ENCODE assay signal across 8 cellular contexts in genomic region chr1:231422798-231423309, GRCh38. TPM values are rescaled to one million over a fixed set of nuclear protein-coding genes. Genes with fewer than 3 reads are reported as not detected.
DNase-seq lines count a peak whose midpoint lies in the region; TF ChIP-seq lines count a peak whose summit lies in the region.

No MANE protein-coding gene starts in this region.

- H3K79me2 ChIP-seq in SK-N-SH (ENCODE audit: insufficient read depth) = peaks cover 38% of the 10 kb centered on the region

- TF ChIP-seq EP300 in SK-N-SH (IDR thresholded peaks at IDR 0.05; ENCODE audit: borderline replicate concordance in 1 of 2, low read depth in 1 of 2, low read length in 1 of 2) = no peak
- TF ChIP-seq EP300 in sigmoid colon (IDR thresholded peaks at IDR 0.05) = no peak

- peak overlapping the region; percentile 77 for H3K4me2 ChIP-seq in SK-N-SH

- H3K9ac ChIP-seq in SK-N-SH = peak overlapping the region; percentile 79

- CTCF ChIA-PET in SK-N-SH (lab: Yijun Ruan, JAX) = interaction anchor here (0.7 kb wide), 1 partner anchor 127 kb away, joined by 3 read pairs; no protein-coding TSS in a partner anchor

- no peaks in the 10 kb centered on the region for H3K27me3 ChIP-seq in SK-N-SH (ENCODE audit: insufficient read depth)
- H3K27me3 ChIP-seq in sigmoid colon = no peaks in the 10 kb centered on the region

- no peaks in the 10 kb centered on the region for H3K9me2 ChIP-seq in SK-N-SH

- intact Hi-C loops in sigmoid colon (cut with DNase I) = loop anchor here (2.0 to 5.0 kb wide), 5 partner anchors 41 to 169 kb away; partner anchors contain the start of genes SPRTN and TSNAX

- H3K4me3 ChIP-seq in GM08714 (ENCODE audit: low read length) = peak overlapping the region; percentile 52
- peak overlapping the region; percentile 74 to 95 for H3K4me3 ChIP-seq in SK-N-SH (ENCODE audit: low read depth in 2 of 2, low read length in 1 of 2)
- H3K4me3 ChIP-seq in sigmoid colon = peak overlapping the region; percentile 66 to 90 (median 88)

- H3K9me3 ChIP-seq in SK-N-SH (no peaks in the 10 kb centered on the region), sigmoid colon (no peaks in the 10 kb centered on the region)

- DNase-seq in SK-N-SH (no peak), fibroblast of peridontal ligament (ENCODE audit: extremely low read depth) (peak; percentile 83), sigmoid colon (no peak), NK-92 (lab: John Stamatoyannopoulos, UW; ENCODE audit: unreplicated experiment) (no peak), DMS 273 treated with DMSO at 0.1 percent for 48 hours (lab: John Stamatoyannopoulos, UW) (no peak), Kasumi-1 (lab: John Stamatoyannopoulos, UW) (no peak)
- DNase-seq in activated CD4-positive, CD25-positive, alpha-beta regulatory T cell treated with anti-CD3 and anti-CD28 coated beads, Interleukin-2, amount 50 U/mL, for 72 hours = no peak

- H3K4me1 ChIP-seq in SK-N-SH (ENCODE audit: control insufficient read depth in 1 of 2, insufficient read depth in 2 of 2, low read depth in 1 of 2, low read length in 1 of 2) = peaks cover 8 to 24% of the 10 kb centered on the region in 2 experiments; a peak in 2 of 4 replicates
- peaks cover 0 to 37% (median 29%) of the 10 kb centered on the region in 4 donors for H3K4me1 ChIP-seq in sigmoid colon

- TF ChIP-seq RAD21 in SK-N-SH (IDR thresholded peaks at IDR 0.05; ENCODE audit: low read length) = no peak

- TF ChIP-seq POLR2A in sigmoid colon (IDR thresholded peaks at IDR 0.05) = no peak

- H4K20me1 ChIP-seq in SK-N-SH (ENCODE audit: insufficient read depth) = peaks cover 33% of the 10 kb centered on the region

- H3K27ac ChIP-seq in SK-N-SH (ENCODE audit: low read depth in 2 of 2, low read length in 1 of 2) (peak overlapping the region; percentile 87 to 99), sigmoid colon (peak overlapping the region; percentile 98 to 99 (median 98))

- TF ChIP-seq CTCF in SK-N-SH (IDR thresholded peaks at IDR 0.05) = no peak
- TF ChIP-seq CTCF in sigmoid colon (IDR thresholded peaks at IDR 0.05) = no peak

- POLR2A ChIA-PET in SK-N-SH (lab: Yijun Ruan, JAX) = no interaction called here

- peaks cover 7% of the 10 kb centered on the region for H3F3A ChIP-seq in SK-N-SH (replicated peaks; ENCODE audit: insufficient read depth)

- 50% methylated on average over 8 of the region's 8 CpGs for WGBS in SK-N-SH (ENCODE audit: low lambda C conversion rate)
- 7 to 28% methylated on average over 8 of the region's 8 CpGs for WGBS in sigmoid colon, 2 donors

- H3K36me3 ChIP-seq in SK-N-SH (replicated peaks in 1 of 2; ENCODE audit: control insufficient read depth in 1 of 2, insufficient read depth in 2 of 2, low read length in 1 of 2) (no peaks in the 10 kb centered on the region), sigmoid colon (no peaks in the 10 kb centered on the region)

- H2AFZ ChIP-seq in SK-N-SH (ENCODE audit: low read depth) = peak overlapping the region; percentile 88

TF ChIP-seq in SK-N-SH, 30 proteins besides CTCF, POLR2A, EP300 and RAD21:
- TF ChIP-seq GABPA (IDR thresholded peaks at IDR 0.05; ENCODE audit: low read depth) = no peak
- TF ChIP-seq TEAD4 (IDR thresholded peaks at IDR 0.05; ENCODE audit: borderline replicate concordance, insufficient read depth) = 0 out of 2 replicates have a peak, but pooled peaks have one; percentile 34
- 0 out of 2 replicates have a peak, but pooled peaks have one; percentile 2 for TF ChIP-seq USF1 (IDR thresholded peaks at IDR 0.05; ENCODE audit: borderline replicate concordance, low read depth)

RNA-seq across cellular contexts. Expression of gene EGLN1, which starts 0.8 kb away (rescaled TPM):
- 10.7 and 14.3 TPM in 2 replicates for polyA plus RNA-seq in SK-N-SH (2012; rRNA removed)
- 23.7 and 29.5 TPM in 2 replicates for polyA plus RNA-seq in SK-N-SH (2012; cell fraction: cytosol; rRNA removed)
- 7.4 and 10.7 TPM in 2 replicates for polyA plus RNA-seq in SK-N-SH (2012; cell fraction: nucleus; rRNA removed)
- 10 to 100 TPM; 37.8 to 51.7 (median 46.0) TPM for total RNA-seq in sigmoid colon
- 10 to 100 TPM; 16.2 to 36.3 (median 18.0) TPM for polyA plus RNA-seq in sigmoid colon
